15 cellular contexts compared by ENCODE assay signal in the genomic region with DNA sequence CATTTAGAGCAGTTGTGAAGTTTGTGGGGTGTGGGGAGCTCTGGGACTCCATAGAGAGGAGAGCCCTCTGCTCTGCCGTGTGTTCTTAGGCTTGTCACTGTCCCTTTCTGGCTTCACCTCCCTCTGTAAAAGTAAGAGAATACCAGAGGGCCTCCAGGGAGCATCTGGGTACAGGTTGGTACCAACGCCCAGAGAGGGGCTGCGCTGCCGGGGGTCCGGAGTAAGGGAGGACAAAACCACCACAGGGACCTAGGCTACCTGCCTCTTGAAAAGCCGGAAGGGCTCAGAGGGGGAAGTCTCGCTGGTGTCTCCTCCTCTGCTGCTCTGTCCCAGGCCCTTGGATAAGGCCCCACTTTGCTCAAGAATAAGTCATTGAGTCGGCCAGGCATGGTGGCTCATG. TPM values are rescaled to one million over a fixed set of nuclear protein-coding genes. Genes with fewer than 3 reads are reported as not detected.
DNase-seq lines count a peak whose midpoint lies in the region; ATAC-seq, FAIRE-seq and TF ChIP-seq lines count a peak whose summit lies in the region.
"Had no signal": no experiment of that assay in that cellular context is flagged by ENCODE, and none has a peak within 500 bp of the region (broad histone marks: within the 10 kb centered on the region; RNA-seq: fewer than 3 reads in every experiment).

No MANE protein-coding gene starts in this region.

- H3K4me1 ChIP-seq in Caco-2: peaks cover 43% of the 10 kb centered on the region
- peaks cover 58% of the 10 kb centered on the region for H3K4me1 ChIP-seq in body of pancreas
- peaks cover 78% of the 10 kb centered on the region for H3K4me1 ChIP-seq in HepG2 (ENCODE audit: insufficient read depth, low read length)
- H3K4me1 ChIP-seq in small intestine (ENCODE audit: control insufficient read depth in 2 of 2, insufficient read depth in 1 of 2, low read depth in 1 of 2, low read length in 1 of 2): peaks cover 9 to 10% of the 10 kb centered on the region in 2 donors
- peaks cover 36% of the 10 kb centered on the region for H3K4me1 ChIP-seq in SJCRH30

- H3K27me3 ChIP-seq in Caco-2 (replicated peaks; ENCODE audit: control insufficient read depth, insufficient read depth, low read length) (no peaks in the 10 kb centered on the region), body of pancreas (no peaks in the 10 kb centered on the region), HepG2 (ENCODE audit: control insufficient read depth in 1 of 2, insufficient read depth in 2 of 2, low read length in 2 of 2) (no peaks in the 10 kb centered on the region; a peak in 1 of 5 replicates), small intestine (ENCODE audit: control insufficient read depth in 2 of 2, insufficient read depth in 2 of 2, low read length in 2 of 2) (no peaks in the 10 kb centered on the region), SJCRH30 (no peaks in the 10 kb centered on the region; the same call in 1 of the 2 replicates)
- H3K27me3 ChIP-seq: SJSA1 had no signal

- TF ChIP-seq RAD21 in HepG2 (CRISPR knock-in tag; IDR thresholded peaks at IDR 0.05): no peak

- no peak overlapping the region for H2AFZ ChIP-seq in HepG2 (ENCODE audit: low read length)

- no peak overlapping the region for H3K4me3 ChIP-seq in Caco-2 (ENCODE audit: low read depth, low read length)
- H3K4me3 ChIP-seq in body of pancreas: no peak overlapping the region
- H3K4me3 ChIP-seq in HepG2 (replicated peaks in 1 of 3; ENCODE audit: insufficient read depth in 1 of 3, low read depth in 2 of 3, low read length in 3 of 3): peak overlapping the region in 1 of 3 experiments; percentile 46; a peak in 2 of 6 replicates
- H3K4me3 ChIP-seq in small intestine (ENCODE audit: low read depth in 1 of 2, low read length in 2 of 2): no peak overlapping the region
- H3K4me3 ChIP-seq in SJCRH30: no peak overlapping the region
- H3K4me3 ChIP-seq: SJSA1 had no signal

- no peak for ATAC-seq in body of pancreas
- ATAC-seq in HepG2: no peak
- ATAC-seq in HG03108 (IDR thresholded peaks at IDR 0.05; ENCODE audit: unreplicated experiment): no peak
- no peak for ATAC-seq in HG03432 (IDR thresholded peaks at IDR 0.05; ENCODE audit: unreplicated experiment)
- ATAC-seq: activated T-cell treated with anti-CD3 and anti-CD28 coated beads, Interleukin-2, amount 50 U/mL, for 72 hours; naive thymus-derived CD8-positive, alpha-beta T cell had no signal

- FAIRE-seq in HepG2 (lab: Jason Lieb, UNC) (no peak), small intestine (lab: Jason Lieb, UNC) (no peak)

- no peaks in the 10 kb centered on the region for H3K27me3 Mint-ChIP-seq in Caco-2 (ENCODE audit: insufficient read depth, unreplicated experiment)

- H3K9me3 ChIP-seq in Caco-2 (no peaks in the 10 kb centered on the region), body of pancreas (no peaks in the 10 kb centered on the region), HepG2 (ENCODE audit: low read length) (no peaks in the 10 kb centered on the region), small intestine (ENCODE audit: control insufficient read depth, low read depth) (no peaks in the 10 kb centered on the region), SJCRH30 (replicated peaks) (no peaks in the 10 kb centered on the region)
- H3K9me3 ChIP-seq: SJSA1 had no signal

- peak overlapping the region; percentile 68 to 94 (median 94) for H3K27ac ChIP-seq in body of pancreas
- H3K27ac ChIP-seq in HepG2 (ENCODE audit: extremely low read length, insufficient read depth, low read length): peak overlapping the region; percentile 31
- peak overlapping the region; percentile 80 to 84 for H3K27ac ChIP-seq in small intestine (ENCODE audit: low read depth in 1 of 2, low read length in 1 of 2)
- H3K27ac ChIP-seq in SJCRH30: no peak overlapping the region
- H3K27ac ChIP-seq: SJSA1 had no signal

- POLR2A ChIA-PET in Caco-2 (lab: Charles Lee) (no interaction called here), HepG2 (lab: Yijun Ruan, JAX) (interaction anchor here (0.6 to 3.1 kb wide), 5 partner anchors 11 to 385 kb away, joined by 3 to 22 read pairs (median 3); partner anchors contain the start of gene COL16A1)

- H3K36me3 ChIP-seq in Caco-2 (ENCODE audit: control insufficient read depth, insufficient read depth, low read length): no peaks in the 10 kb centered on the region
- no peaks in the 10 kb centered on the region for H3K36me3 ChIP-seq in body of pancreas (replicated peaks in 1 of 2; ENCODE audit: insufficient read depth in 1 of 2, low read depth in 2 of 2)
- no peaks in the 10 kb centered on the region for H3K36me3 ChIP-seq in HepG2 (replicated peaks in 1 of 2; ENCODE audit: control insufficient read depth in 1 of 2, insufficient read depth in 2 of 2, low read length in 2 of 2)
- no peaks in the 10 kb centered on the region for H3K36me3 ChIP-seq in small intestine (ENCODE audit: control insufficient read depth in 2 of 2, insufficient read depth in 2 of 2, low read length in 2 of 2)
- H3K36me3 ChIP-seq in SJCRH30: no peaks in the 10 kb centered on the region
- H3K36me3 ChIP-seq: SJSA1 had no signal

- CTCF ChIA-PET in Caco-2 (lab: Charles Lee) (interaction anchor here (0.9 kb wide), 1 partner anchor 45 kb away, joined by 3 read pairs; no protein-coding TSS in a partner anchor), HepG2 (lab: Yijun Ruan, JAX; ENCODE audit: low intra/inter-chr PET ratio, low total read pairs) (no interaction called here)

- no peaks in the 10 kb centered on the region for H3K9me3 Mint-ChIP-seq in Caco-2 (ENCODE audit: unreplicated experiment)
- H3K9me3 Mint-ChIP-seq: activated T-cell treated with anti-CD3 and anti-CD28 coated beads, Interleukin-2, amount 50 U/mL, for 72 hours; naive thymus-derived CD8-positive, alpha-beta T cell had no signal

- no peaks in the 10 kb centered on the region for H4K20me1 ChIP-seq in HepG2 (ENCODE audit: insufficient read depth, low read length)

- H3K4me3 Mint-ChIP-seq in Caco-2 (ENCODE audit: unreplicated experiment): no peak overlapping the region
- H3K4me3 Mint-ChIP-seq: activated T-cell treated with anti-CD3 and anti-CD28 coated beads, Interleukin-2, amount 50 U/mL, for 72 hours; naive thymus-derived CD8-positive, alpha-beta T cell had no signal

- TF ChIP-seq POLR2A in body of pancreas (IDR thresholded peaks at IDR 0.05) (no peak), HepG2 (IDR thresholded peaks at IDR 0.05; ENCODE audit: insufficient read depth in 1 of 2, low read depth in 2 of 2, low read length in 2 of 2) (no peak)

- TF ChIP-seq EP300 in HepG2 (IDR thresholded peaks at IDR 0.05; ENCODE audit: low read depth in 2 of 2, low read length in 2 of 2): no peak
- TF ChIP-seq EP300 in HepG2 (CRISPR knock-in tag; IDR thresholded peaks at IDR 0.05; ENCODE audit: borderline replicate concordance): no peak

- H3K9ac ChIP-seq in HepG2 (ENCODE audit: insufficient read depth, low read depth, low read length): peak overlapping the region; percentile 37; the same call in 1 of the 2 replicates

- BruUV-seq in Caco-2 (replicated peaks; lab: Mats Ljungman, UMichigan) (no TSS peak), HepG2 (replicated peaks; lab: Mats Ljungman, UMichigan) (no TSS peak)

- peaks cover 16% of the 10 kb centered on the region for H3K79me2 ChIP-seq in HepG2 (ENCODE audit: insufficient read depth, low read length)

- in situ Hi-C loops in HepG2 (cut with HindIII; ENCODE audit: extremely low pct_ligation_motif_present, low pct_unique_long_range_greater_than_20kb): no loop called here

- DNase-seq in Caco-2: no peak
- DNase-seq in body of pancreas: no peak
- no peak for DNase-seq in HepG2 (ENCODE audit: low spot score)
- DNase-seq in small intestine: no peak
- no peak for DNase-seq in AG08395 (ENCODE audit: low spot score)
- DNase-seq in SJCRH30: no peak
- DNase-seq: activated T-cell treated with anti-CD3 and anti-CD28 coated beads, Interleukin-2, amount 50 U/mL, for 72 hours; NCI-H1417 had no signal

- intact Hi-C loops in Caco-2 (cut with micrococcal nuclease; ENCODE audit: unreplicated experiment): no loop called here
- intact Hi-C loops in body of pancreas (cut with DNase I): no loop called here
- intact Hi-C loops in HepG2 (cut with micrococcal nuclease; ENCODE audit: unreplicated experiment): no loop called here

- H3K27ac Mint-ChIP-seq in Caco-2 (ENCODE audit: unreplicated experiment): peak overlapping the region; percentile 64
- H3K27ac Mint-ChIP-seq: activated T-cell treated with anti-CD3 and anti-CD28 coated beads, Interleukin-2, amount 50 U/mL, for 72 hours; naive thymus-derived CD8-positive, alpha-beta T cell had no signal

- peaks cover 13% of the 10 kb centered on the region for H3K36me3 Mint-ChIP-seq in Caco-2 (ENCODE audit: insufficient read depth, unreplicated experiment)
- H3K36me3 Mint-ChIP-seq: naive thymus-derived CD8-positive, alpha-beta T cell had no signal

- peaks cover 21% of the 10 kb centered on the region for H3K4me1 Mint-ChIP-seq in Caco-2 (ENCODE audit: low read depth, unreplicated experiment)

- peak overlapping the region; percentile 43 for H3K4me2 ChIP-seq in HepG2 (ENCODE audit: low read depth, low read length)

- WGBS in body of pancreas, 2 donors: 81 to 85% methylated on average over 6 to 8 of the region's 8 CpGs
- 58% methylated on average over 8 of the region's 8 CpGs for WGBS in HepG2 (ENCODE audit: low lambda C conversion rate)
- WGBS in small intestine, 3 donors: 51 to 82% (median 74%) methylated on average over 8 of the region's 8 CpGs

- TF ChIP-seq CTCF in Caco-2 (IDR thresholded peaks at IDR 0.05; ENCODE audit: insufficient read depth in 1 of 2, low read depth in 1 of 2, low read length in 1 of 2, severe bottlenecking in 1 of 2, unreplicated experiment in 1 of 2) (no peak), body of pancreas (IDR thresholded peaks at IDR 0.05) (no peak), HepG2 (CRISPR knock-in tag; IDR thresholded peaks at IDR 0.05) (no peak)

RNA-seq across cellular contexts. Expression of gene TINAGL1, which starts 3.1 kb away (rescaled TPM):
- total RNA-seq in Caco-2 (2022) (89.3 and 101 TPM in 2 replicates), body of pancreas (100 to 1,000 TPM in 1 of 2 donors, 10 to 100 TPM in 1; 47.2 to 148 TPM), HepG2 (2016; rRNA removed; fragmentation: Illumina TruSeq; extraction: Trizol) (10.5 and 24.7 TPM in 2 replicates)
- total RNA-seq in HepG2 (2016; cell fraction: cytosol; rRNA removed; fragmentation: Illumina TruSeq; extraction: Trizol; ENCODE audit: low read depth): 13.7 and 15.2 TPM in 2 replicates
- 9.6 and 28.4 TPM in 2 replicates for total RNA-seq in HepG2 (2016; cell fraction: insoluble cytoplasmic fraction; rRNA removed; fragmentation: Illumina TruSeq; extraction: Trizol)
- 21.8 and 22.0 TPM in 2 replicates for total RNA-seq in HepG2 (2016; cell fraction: membrane; rRNA removed; fragmentation: Illumina TruSeq; extraction: Trizol)
- 24.5 and 28.2 TPM in 2 replicates for total RNA-seq in HepG2 (2016; cell fraction: nucleus; rRNA removed; fragmentation: Illumina TruSeq; extraction: Trizol)
- polyA plus RNA-seq in HepG2 (2011; rRNA removed) (76.8 and 139 TPM in 2 replicates), small intestine (10 to 100 TPM; 34.9 to 92.3 (median 44.5) TPM)
- polyA plus RNA-seq in HepG2 (2011; cell fraction: cytosol; rRNA removed): 62.4 and 79.7 TPM in 2 replicates
- polyA plus RNA-seq in HepG2 (2011; cell fraction: nucleus; rRNA removed): 185 and 206 TPM in 2 replicates
- polyA plus RNA-seq in HepG2 (2012): 42.8 and 47.0 TPM in 2 replicates
- polyA plus RNA-seq in HepG2 (2016; cell fraction: cytosol; fragmentation: Illumina TruSeq; extraction: Trizol; ENCODE audit: low read depth): 5.5 and 6.8 TPM in 2 replicates
- 8.8 and 11.1 TPM in 2 replicates for polyA plus RNA-seq in HepG2 (2016; cell fraction: insoluble cytoplasmic fraction; fragmentation: Illumina TruSeq; extraction: Trizol; ENCODE audit: low read depth)
- polyA plus RNA-seq in HepG2 (2016; cell fraction: membrane; fragmentation: Illumina TruSeq; extraction: Trizol; ENCODE audit: low read depth): 10.6 and 11.6 TPM in 2 replicates
- 48.2 and 51.2 TPM in 2 replicates for polyA plus RNA-seq in HepG2 (2016; cell fraction: nucleus; fragmentation: Illumina TruSeq; extraction: Trizol; ENCODE audit: insufficient read depth, low read depth)
- polyA minus RNA-seq in HepG2 (2011; rRNA and poly(A)+ RNA removed; ENCODE audit: low replicate concordance): 13.3 and 101 TPM in 2 replicates
- polyA minus RNA-seq in HepG2 (2011; cell fraction: cytosol; rRNA and poly(A)+ RNA removed): 27.7 and 32.7 TPM in 2 replicates
- polyA minus RNA-seq in HepG2 (2011; cell fraction: nucleus; rRNA and poly(A)+ RNA removed): 24.6 and 37.8 TPM in 2 replicates
- total RNA-seq in SJCRH30 (2014; rRNA removed; shearing (Covaris generic)): 0.56 and 1.2 TPM in 2 replicates
- total RNA-seq: activated T-cell treated with anti-CD3 and anti-CD28 coated beads, Interleukin-2, amount 50 U/mL, for 72 hours; naive thymus-derived CD8-positive, alpha-beta T cell had no signal
- polyA plus RNA-seq: naive thymus-derived CD8-positive, alpha-beta T cell had no signal

RNA-seq across cellular contexts. Expression of gene HCRTR1, which starts 44.2 kb away (rescaled TPM):
- total RNA-seq in Caco-2 (2022) (not detected in 2 replicates), body of pancreas (not detected), HepG2 (2016; rRNA removed; fragmentation: Illumina TruSeq; extraction: Trizol) (not detected in 2 replicates)
- not detected in 2 replicates for total RNA-seq in HepG2 (2016; cell fraction: cytosol; rRNA removed; fragmentation: Illumina TruSeq; extraction: Trizol; ENCODE audit: low read depth)
- not detected in 2 replicates for total RNA-seq in HepG2 (2016; cell fraction: insoluble cytoplasmic fraction; rRNA removed; fragmentation: Illumina TruSeq; extraction: Trizol)
- total RNA-seq in HepG2 (2016; cell fraction: membrane; rRNA removed; fragmentation: Illumina TruSeq; extraction: Trizol): not detected in 2 replicates
- total RNA-seq in HepG2 (2016; cell fraction: nucleus; rRNA removed; fragmentation: Illumina TruSeq; extraction: Trizol): not detected in 2 replicates
- polyA plus RNA-seq in HepG2 (2011; rRNA removed) (0.05 TPM in 1 of 2 replicates, not detected in the other), small intestine (under 1 TPM in 1 of 3 donors, not detected in 2; 0.06 TPM)
- 0.03 TPM in 1 of 2 replicates, not detected in the other for polyA plus RNA-seq in HepG2 (2011; cell fraction: cytosol; rRNA removed)
- 0.13 and 0.23 TPM in 2 replicates for polyA plus RNA-seq in HepG2 (2011; cell fraction: nucleus; rRNA removed)
- 0.07 TPM in 1 of 2 replicates, not detected in the other for polyA plus RNA-seq in HepG2 (2012)
- not detected in 2 replicates for polyA plus RNA-seq in HepG2 (2016; cell fraction: cytosol; fragmentation: Illumina TruSeq; extraction: Trizol; ENCODE audit: low read depth)
- polyA plus RNA-seq in HepG2 (2016; cell fraction: insoluble cytoplasmic fraction; fragmentation: Illumina TruSeq; extraction: Trizol; ENCODE audit: low read depth): not detected in 2 replicates
- not detected in 2 replicates for polyA plus RNA-seq in HepG2 (2016; cell fraction: membrane; fragmentation: Illumina TruSeq; extraction: Trizol; ENCODE audit: low read depth)
- polyA plus RNA-seq in HepG2 (2016; cell fraction: nucleus; fragmentation: Illumina TruSeq; extraction: Trizol; ENCODE audit: insufficient read depth, low read depth): not detected in 2 replicates
- not detected in 2 replicates for polyA minus RNA-seq in HepG2 (2011; rRNA and poly(A)+ RNA removed; ENCODE audit: low replicate concordance)
- not detected in 2 replicates for polyA minus RNA-seq in HepG2 (2011; cell fraction: cytosol; rRNA and poly(A)+ RNA removed)
- polyA minus RNA-seq in HepG2 (2011; cell fraction: nucleus; rRNA and poly(A)+ RNA removed): not detected in 2 replicates
- not detected in 2 replicates for total RNA-seq in SJCRH30 (2014; rRNA removed; shearing (Covaris generic))
- total RNA-seq: activated T-cell treated with anti-CD3 and anti-CD28 coated beads, Interleukin-2, amount 50 U/mL, for 72 hours; astrocyte; Daoy; naive thymus-derived CD8-positive, alpha-beta T cell; SJSA1 had no signal
- polyA plus RNA-seq: BJ; naive thymus-derived CD8-positive, alpha-beta T cell had no signal
